ENCODE assay signal across 2 cellular contexts in genomic region chr10:114389429-114389828, GRCh38.
TF ChIP-seq lines count a peak whose summit lies in the region.

No MANE protein-coding gene starts in this region.

TF ChIP-seq in A549, 52 proteins besides CTCF, POLR2A, EP300 and RAD21:
- TF ChIP-seq GATA3 (IDR thresholded peaks at IDR 0.05; ENCODE audit: borderline replicate concordance) (peak; percentile 62; the same call in 1 of the 2 replicates), FOSL2 (IDR thresholded peaks at IDR 0.05) (peak; percentile 49), FOSL2 (CRISPR knock-in tag; IDR thresholded peaks at IDR 0.05) (peak; percentile 58; the same call in 1 of the 2 replicates), CEBPB (IDR thresholded peaks at IDR 0.05) (no peak), MYC (IDR thresholded peaks at IDR 0.05; ENCODE audit: borderline replicate concordance, low read length) (no peak), MAX (IDR thresholded peaks at IDR 0.05) (peak; percentile 64), REST (IDR thresholded peaks at IDR 0.05) (no peak), JUNB (IDR thresholded peaks at IDR 0.05) (peak; percentile 70)

TF ChIP-seq in IMR-90, 13 proteins besides CTCF, POLR2A, EP300 and RAD21:
- TF ChIP-seq SMC3 (IDR thresholded peaks at IDR 0.05; ENCODE audit: low read depth, low read length) (no peak), MAZ (IDR thresholded peaks at IDR 0.05; ENCODE audit: borderline replicate concordance, low read depth, low read length) (no peak), RFX5 (IDR thresholded peaks at IDR 0.05; ENCODE audit: low read depth, low read length) (no peak), BHLHE40 (IDR thresholded peaks at IDR 0.05; ENCODE audit: low read depth, low read length) (no peak), USF2 (IDR thresholded peaks at IDR 0.05; ENCODE audit: low read depth, low read length) (no peak), FOS (IDR thresholded peaks at IDR 0.05; ENCODE audit: low read depth, low read length) (no peak), CEBPB (IDR thresholded peaks at IDR 0.05; ENCODE audit: low read depth, low read length) (no peak), MXI1 (IDR thresholded peaks at IDR 0.05; ENCODE audit: borderline replicate concordance, low read depth, low read length) (no peak), RCOR1 (IDR thresholded peaks at IDR 0.05; ENCODE audit: insufficient replicate concordance, low read length) (no peak), MAFK (IDR thresholded peaks at IDR 0.05; ENCODE audit: low read depth, low read length) (no peak), ELK1 (IDR thresholded peaks at IDR 0.05; ENCODE audit: borderline replicate concordance, low read depth, low read length) (no peak)
TF ChIP-seq in IMR-90: peak in this region for 0.
